12 cellular contexts compared by ENCODE assay signal in genomic region chr5:77606279-77606678, GRCh38. TPM values are rescaled to one million over a fixed set of nuclear protein-coding genes. Genes with fewer than 3 reads are reported as not detected.
"Had no signal": no experiment of that assay in that cellular context is flagged by ENCODE, and none has a peak within 500 bp of the region (broad histone marks: within the 10 kb centered on the region; RNA-seq: fewer than 3 reads in every experiment).

No MANE protein-coding gene starts in this region.

- H3K9ac ChIP-seq: GM23248 had no signal

- DNase-seq: GM23248, GOT3, H7, H9, HCEC 1CT, HFFc6 had no signal

- H3K27ac Mint-ChIP-seq: GM23338, H9, HFFc6 had no signal

- FAIRE-seq: H1, H54 had no signal

- H3K4me3 ChIP-seq: GM23248, GM23338, HAP-1 had no signal

- H3K4me1 Mint-ChIP-seq: GM23338, H9 had no signal

- H3K9me3 ChIP-seq: HAP-1 had no signal

- ATAC-seq: GM23338, HCT116 had no signal

- H3K27ac ChIP-seq: GM23248 had no signal

- H3K4me2 ChIP-seq: GM23338 had no signal

- H2AFZ ChIP-seq: GM23248, GM23338 had no signal

- H3K4me3 Mint-ChIP-seq: GM23338, H9, HFFc6 had no signal

- H3K36me3 ChIP-seq: HAP-1 had no signal

- H3K4me1 ChIP-seq: HAP-1 had no signal

RNA-seq across cellular contexts. Expression of gene OTP, which starts 32.2 kb away (rescaled TPM):
- total RNA-seq: GM23248, GM23338, H1, H4, H7, H9, HFFc6 had no signal
- polyA plus RNA-seq: GM23248, GM23338, H1 had no signal
